20 cellular contexts compared by ENCODE assay signal in the genomic region with DNA sequence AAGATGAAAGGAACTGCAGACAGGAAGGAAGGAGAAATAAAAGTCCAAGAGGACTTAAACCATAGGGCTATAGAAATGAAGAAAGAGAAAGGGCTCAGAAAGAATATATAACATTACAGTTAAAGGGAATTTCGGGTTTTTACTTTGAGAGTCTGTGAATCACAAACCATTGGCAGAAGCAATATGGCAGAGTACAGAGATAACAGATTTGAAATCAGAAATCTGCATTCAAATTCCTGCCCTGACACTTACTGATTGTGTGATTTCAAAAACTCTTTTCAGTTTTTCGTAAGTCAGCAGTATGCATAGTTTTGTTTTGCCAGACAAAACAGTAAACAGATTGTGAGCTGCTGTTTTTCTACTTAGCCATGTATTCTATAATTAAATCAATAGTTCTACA. TPM values are rescaled to one million over a fixed set of nuclear protein-coding genes. Genes with fewer than 3 reads are reported as not detected.
DNase-seq lines count a peak whose midpoint lies in the region; ATAC-seq and TF ChIP-seq lines count a peak whose summit lies in the region.
"Had no signal": no experiment of that assay in that cellular context is flagged by ENCODE, and none has a peak within 500 bp of the region (broad histone marks: within the 10 kb centered on the region; RNA-seq: fewer than 3 reads in every experiment).

No MANE protein-coding gene starts in this region.

- H3K4me3 Mint-ChIP-seq in glutamatergic neuron (ENCODE audit: unreplicated experiment), result no peak overlapping the region
- no peak overlapping the region for H3K4me3 Mint-ChIP-seq in stimulated activated memory B cell treated with anti-CD40 and anti-IgM and Interleukin-4, amounts not matched to agents 10 μg/mL and 1 μg/mL and 100 μg/mL, for 72 hours
- H3K4me3 Mint-ChIP-seq: CD8-positive, alpha-beta T cell had no signal

- ATAC-seq in SK-N-SH treated with all-trans-retinoic acid at 6 μM for 48 hours, result no peak
- ATAC-seq in RWPE2 (ENCODE audit: low read depth), result no peak
- ATAC-seq in stimulated activated memory B cell treated with anti-CD40 and anti-IgM and Interleukin-4, amounts not matched to agents 10 μg/mL and 1 μg/mL and 100 μg/mL, for 72 hours, result no peak
- no peak for ATAC-seq in HG03139 (IDR thresholded peaks at IDR 0.05; ENCODE audit: unreplicated experiment)
- ATAC-seq in body of pancreas, result no peak
- ATAC-seq: CD8-positive, alpha-beta T cell; Panc1 had no signal

- peaks cover 22% of the 10 kb centered on the region for H3K4me1 Mint-ChIP-seq in glutamatergic neuron (ENCODE audit: low read depth, unreplicated experiment)
- peaks cover 15% of the 10 kb centered on the region for H3K4me1 Mint-ChIP-seq in stimulated activated memory B cell treated with anti-CD40 and anti-IgM and Interleukin-4, amounts not matched to agents 10 μg/mL and 1 μg/mL and 100 μg/mL, for 72 hours

- H3K9me2 ChIP-seq in SK-N-SH, result no peaks in the 10 kb centered on the region

- H3K36me3 ChIP-seq in SK-N-SH (replicated peaks in 1 of 2; ENCODE audit: control insufficient read depth in 1 of 2, insufficient read depth in 2 of 2, low read length in 1 of 2) (peaks cover 0 to 3% of the 10 kb centered on the region in 2 experiments), RWPE2 (ENCODE audit: low read depth) (peaks cover 14% of the 10 kb centered on the region), body of pancreas (replicated peaks in 1 of 2; ENCODE audit: insufficient read depth in 1 of 2, low read depth in 2 of 2) (no peaks in the 10 kb centered on the region)
- H3K36me3 ChIP-seq: MG63 had no signal

- TF ChIP-seq CTCF in SK-N-SH (IDR thresholded peaks at IDR 0.05) (no peak), RWPE2 (IDR thresholded peaks at IDR 0.05; ENCODE audit: poor library complexity, severe bottlenecking) (no peak), glutamatergic neuron (IDR thresholded peaks at IDR 0.05; ENCODE audit: partially characterized antibody, unreplicated experiment) (no peak), body of pancreas (IDR thresholded peaks at IDR 0.05) (no peak)

- H3K27me3 ChIP-seq in SK-N-SH (ENCODE audit: insufficient read depth) (no peaks in the 10 kb centered on the region), RWPE2 (ENCODE audit: insufficient read depth, poor library complexity, severe bottlenecking) (no peaks in the 10 kb centered on the region), body of pancreas (no peaks in the 10 kb centered on the region)
- H3K27me3 ChIP-seq: BLaER1, MG63 had no signal

- TF ChIP-seq EP300 in SK-N-SH (IDR thresholded peaks at IDR 0.05; ENCODE audit: borderline replicate concordance in 1 of 2, low read depth in 1 of 2, low read length in 1 of 2), result no peak

- WGBS in SK-N-SH (ENCODE audit: low lambda C conversion rate), result 82% methylated on average over 2 of the region's 2 CpGs
- WGBS in body of pancreas, 2 donors, result 88 to 98% methylated on average over 2 of the region's 2 CpGs

- H3K27ac ChIP-seq in SK-N-SH (ENCODE audit: low read depth in 2 of 2, low read length in 1 of 2) (peak overlapping the region in 1 of 2 experiments; percentile 65; a peak in 1 of 4 replicates), RWPE2 (ENCODE audit: poor library complexity, severe bottlenecking) (peak overlapping the region; percentile 40), body of pancreas (no peak overlapping the region)
- H3K27ac ChIP-seq: BLaER1 had no signal

- intact Hi-C loops in body of pancreas (cut with DNase I), result no loop called here

- no peak for TF ChIP-seq POLR2A in body of pancreas (IDR thresholded peaks at IDR 0.05)

- H3K4me1 ChIP-seq in SK-N-SH (ENCODE audit: control insufficient read depth in 1 of 2, insufficient read depth in 2 of 2, low read depth in 1 of 2, low read length in 1 of 2) (peaks cover 4 to 22% of the 10 kb centered on the region in 2 experiments; a peak in 2 of 4 replicates), RWPE2 (ENCODE audit: insufficient read depth, poor library complexity, severe bottlenecking) (peaks cover 21% of the 10 kb centered on the region), body of pancreas (no peaks in the 10 kb centered on the region)
- H3K4me1 ChIP-seq: BLaER1 had no signal

- no peak overlapping the region for H3K4me3 ChIP-seq in SK-N-SH (ENCODE audit: low read depth in 2 of 2, low read length in 1 of 2)
- H3K4me3 ChIP-seq in RWPE2 (ENCODE audit: severe bottlenecking), result no peak overlapping the region
- H3K4me3 ChIP-seq in body of pancreas, result no peak overlapping the region
- H3K4me3 ChIP-seq: BLaER1, MG63 had no signal

- peaks cover 4% of the 10 kb centered on the region for H3K27me3 Mint-ChIP-seq in glutamatergic neuron (ENCODE audit: unreplicated experiment)
- no peaks in the 10 kb centered on the region for H3K27me3 Mint-ChIP-seq in stimulated activated memory B cell treated with anti-CD40 and anti-IgM and Interleukin-4, amounts not matched to agents 10 μg/mL and 1 μg/mL and 100 μg/mL, for 72 hours

- no peaks in the 10 kb centered on the region for H3K36me3 Mint-ChIP-seq in glutamatergic neuron (ENCODE audit: unreplicated experiment)
- H3K36me3 Mint-ChIP-seq in stimulated activated memory B cell treated with anti-CD40 and anti-IgM and Interleukin-4, amounts not matched to agents 10 μg/mL and 1 μg/mL and 100 μg/mL, for 72 hours, result peaks cover 6% of the 10 kb centered on the region

- no peaks in the 10 kb centered on the region for H3K9me3 Mint-ChIP-seq in glutamatergic neuron (ENCODE audit: unreplicated experiment)
- no peaks in the 10 kb centered on the region for H3K9me3 Mint-ChIP-seq in stimulated activated memory B cell treated with anti-CD40 and anti-IgM and Interleukin-4, amounts not matched to agents 10 μg/mL and 1 μg/mL and 100 μg/mL, for 72 hours

- no peaks in the 10 kb centered on the region for H3K9me3 ChIP-seq in SK-N-SH
- H3K9me3 ChIP-seq in RWPE2 (ENCODE audit: severe bottlenecking), result no peaks in the 10 kb centered on the region
- no peaks in the 10 kb centered on the region for H3K9me3 ChIP-seq in body of pancreas
- H3K9me3 ChIP-seq: MG63 had no signal

- peaks cover 99% of the 10 kb centered on the region for H3K79me2 ChIP-seq in SK-N-SH (ENCODE audit: insufficient read depth)

- 0 out of 2 replicates have a peak overlapping the region, but pooled peaks have one; percentile 31 for H3K4me2 ChIP-seq in SK-N-SH
- H3K4me2 ChIP-seq: BLaER1 had no signal

- H3F3A ChIP-seq in SK-N-SH (replicated peaks; ENCODE audit: insufficient read depth), result peaks cover 34% of the 10 kb centered on the region

- H2AFZ ChIP-seq in SK-N-SH (ENCODE audit: low read depth), result no peak overlapping the region

- DNase-seq in SK-N-SH, result no peak
- no peak for DNase-seq in RWPE2 (ENCODE audit: low spot score)
- no peak for DNase-seq in glutamatergic neuron
- no peak for DNase-seq in body of pancreas
- DNase-seq in HuH-7.5 (ENCODE audit: low spot score), result no peak
- DNase-seq: 8988T; CD8-positive, alpha-beta T cell; DMS79; GOT3; MG63; NCI-H1105; NCI-H1694; NCI-H2227 treated with DMSO at 0.1 percent for 48 hours; NCI-H524 treated with DMSO at 0.1 percent for 48 hours; SHP77 had no signal

- peaks cover 32% of the 10 kb centered on the region for H4K20me1 ChIP-seq in SK-N-SH (ENCODE audit: insufficient read depth)

- H3K9ac ChIP-seq in SK-N-SH, result no peak overlapping the region
- H3K9ac ChIP-seq: BLaER1 had no signal

- CTCF ChIA-PET in SK-N-SH (lab: Yijun Ruan, JAX), result no interaction called here

- TF ChIP-seq RAD21 in SK-N-SH (IDR thresholded peaks at IDR 0.05; ENCODE audit: low read length), result no peak

- POLR2A ChIA-PET in SK-N-SH (lab: Yijun Ruan, JAX), result no interaction called here

- H3K27ac Mint-ChIP-seq in glutamatergic neuron (ENCODE audit: unreplicated experiment), result peak overlapping the region; percentile 10
- H3K27ac Mint-ChIP-seq in stimulated activated memory B cell treated with anti-CD40 and anti-IgM and Interleukin-4, amounts not matched to agents 10 μg/mL and 1 μg/mL and 100 μg/mL, for 72 hours, result peak overlapping the region; percentile 14
- H3K27ac Mint-ChIP-seq: CD8-positive, alpha-beta T cell had no signal

TF ChIP-seq in SK-N-SH, 30 proteins besides CTCF, POLR2A, EP300 and RAD21 (continues in another document):
- TF ChIP-seq NFIC (IDR thresholded peaks at IDR 0.05; ENCODE audit: borderline replicate concordance), result no peak
- no peak for TF ChIP-seq RFX5 (IDR thresholded peaks at IDR 0.05; ENCODE audit: low read length)
- no peak for TF ChIP-seq CHD2 (IDR thresholded peaks at IDR 0.05; ENCODE audit: low read length, partially characterized antibody)
- no peak for TF ChIP-seq MXI1 (IDR thresholded peaks at IDR 0.05; ENCODE audit: low read depth, low read length)
- TF ChIP-seq SMC3 (IDR thresholded peaks at IDR 0.05; ENCODE audit: low read depth, low read length), result no peak
- no peak for TF ChIP-seq RCOR1 (IDR thresholded peaks at IDR 0.05; ENCODE audit: low read length)
- no peak for TF ChIP-seq ELF1 (IDR thresholded peaks at IDR 0.05)
- TF ChIP-seq GATA2 (CRISPR knock-in tag; IDR thresholded peaks at IDR 0.05), result no peak
- no peak for TF ChIP-seq FOXJ3 (CRISPR knock-in tag; IDR thresholded peaks at IDR 0.05)
- TF ChIP-seq MEF2A (IDR thresholded peaks at IDR 0.05; ENCODE audit: borderline replicate concordance, low read depth), result no peak
- no peak for TF ChIP-seq RXRA (IDR thresholded peaks at IDR 0.05; ENCODE audit: borderline replicate concordance, low read depth)
- TF ChIP-seq TAF1 (IDR thresholded peaks at IDR 0.05; ENCODE audit: borderline replicate concordance, low read depth, low read length), result no peak

TF ChIP-seq in SK-N-SH treated with all-trans-retinoic acid at 6 μM for 48 hours, 23 proteins besides CTCF, POLR2A, EP300 and RAD21:
- TF ChIP-seq ZNF70 (CRISPR knock-in tag; IDR thresholded peaks at IDR 0.05) (no peak), ZC3H10 (CRISPR knock-in tag; IDR thresholded peaks at IDR 0.05) (no peak), ARNTL (CRISPR knock-in tag; IDR thresholded peaks at IDR 0.05; ENCODE audit: borderline replicate concordance, low read depth) (no peak), ZNF565 (CRISPR knock-in tag; conservative IDR thresholded peaks at IDR 0.05; ENCODE audit: low read depth) (no peak), CSDC2 (CRISPR knock-in tag; IDR thresholded peaks at IDR 0.05) (no peak), ZFP3 (CRISPR knock-in tag; IDR thresholded peaks at IDR 0.05) (no peak), RARB (CRISPR knock-in tag; IDR thresholded peaks at IDR 0.05) (no peak)

RNA-seq across cellular contexts. Expression of a gene that starts 8.2 kb away (rescaled TPM):
- 11.7 and 15.3 TPM in 2 replicates for polyA plus RNA-seq in SK-N-SH (2012; rRNA removed)
- 11.6 and 12.5 TPM in 2 replicates for polyA plus RNA-seq in SK-N-SH (2012; cell fraction: cytosol; rRNA removed)
- polyA plus RNA-seq in SK-N-SH (2012; cell fraction: nucleus; rRNA removed), result 21.6 and 49.9 TPM in 2 replicates
- total RNA-seq in glutamatergic neuron (ENCODE audit: unreplicated experiment), result 110 TPM
- 100 to 1,000 TPM in 1 of 2 donors, 10 to 100 TPM in 1; 91.8 to 103 TPM for total RNA-seq in body of pancreas
